Comparison of ENCODE assay signal across 7 cellular contexts in the genomic region with DNA sequence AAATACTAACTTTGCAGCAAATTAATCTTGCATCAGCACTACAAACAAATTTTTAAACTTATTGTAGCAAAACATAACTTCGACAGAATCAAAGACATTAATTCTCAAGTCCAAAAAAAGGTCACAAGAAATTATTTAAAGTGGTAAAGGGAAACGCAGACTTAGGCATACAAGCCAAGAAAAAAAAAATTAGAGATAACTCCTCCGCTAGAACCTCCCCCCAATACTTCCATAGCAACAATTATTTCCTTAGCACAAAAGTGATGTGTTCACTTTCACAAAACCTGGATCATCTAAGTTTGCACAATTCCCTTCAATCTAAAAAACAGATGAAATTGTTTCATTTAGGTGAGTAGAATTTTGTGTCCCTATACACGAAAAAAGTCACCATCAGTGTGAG. TPM values are rescaled to one million over a fixed set of nuclear protein-coding genes. Genes with fewer than 3 reads are reported as not detected.
DNase-seq lines count a peak whose midpoint lies in the region; ATAC-seq and TF ChIP-seq lines count a peak whose summit lies in the region.

No MANE protein-coding gene starts in this region.

- peak overlapping the region; percentile 83 for H3K4me2 ChIP-seq in HCT116 (ENCODE audit: low read length)

- intact Hi-C loops in HCT116 (cut with micrococcal nuclease) = no loop called here
- intact Hi-C loops in activated CD4-positive, alpha-beta memory T cell treated with anti-CD3 and anti-CD28 coated beads for 36 hours (cut with micrococcal nuclease) = loop anchor here (1.0 to 5.0 kb wide), 4 partner anchors 28 to 127 kb away; no protein-coding TSS in a partner anchor

- H2AFZ ChIP-seq in HCT116 (ENCODE audit: low read depth, low read length, poor library complexity, severe bottlenecking) = no peak overlapping the region

- H3K79me2 ChIP-seq in HCT116 (ENCODE audit: insufficient read depth, low read length) = peaks cover 61% of the 10 kb centered on the region

- POLR2A ChIA-PET in HCT116 (lab: Charles Lee) = no interaction called here
- POLR2A ChIA-PET in activated CD4-positive, alpha-beta memory T cell treated with anti-CD3 and anti-CD28 coated beads for 36 hours (lab: Charles Lee) = interaction anchor here (5.8 kb wide), 1 partner anchor 15 kb away, joined by 46 read pairs; no protein-coding TSS in a partner anchor

- peak overlapping the region; percentile 100 for H3K4me3 Mint-ChIP-seq in activated CD4-positive, alpha-beta memory T cell treated with anti-CD3 and anti-CD28 coated beads for 36 hours
- peak overlapping the region; percentile 98 to 100 for H3K4me3 Mint-ChIP-seq in stimulated activated naive B cell treated with anti-CD40 and anti-IgM and Interleukin-4, amounts not matched to agents 10 μg/mL and 1 μg/mL and 100 μg/mL, for 72 hours

- RAD21 ChIA-PET in HCT116 (lab: Charles Lee; ENCODE audit: low non-redundant PET in 1 of 2, low total read pairs in 2 of 2, uncharacterized antibody in 2 of 2, unreplicated experiment in 2 of 2) = no interaction called here

- ATAC-seq in HCT116 (no peak), GM18511 (IDR thresholded peaks at IDR 0.05; ENCODE audit: unreplicated experiment) (no peak)
- ATAC-seq in stimulated activated naive B cell treated with anti-CD40 and anti-IgM and Interleukin-4, amounts not matched to agents 10 μg/mL and 1 μg/mL and 100 μg/mL, for 72 hours (replicated peaks) = no peak

- no peaks in the 10 kb centered on the region for H3K9me3 ChIP-seq in HCT116 (ENCODE audit: control insufficient read depth in 1 of 2, insufficient read depth in 1 of 2, low read depth in 1 of 2, low read length in 2 of 2)
- no peaks in the 10 kb centered on the region for H3K9me3 ChIP-seq in iPS-18a (ENCODE audit: control insufficient read depth, low read depth, low read length)

- H3K27me3 ChIP-seq in HCT116 (ENCODE audit: insufficient read depth, low read length) = no peaks in the 10 kb centered on the region
- H3K27me3 ChIP-seq in iPS-18a (ENCODE audit: control insufficient read depth, insufficient read depth, low read length) = no peaks in the 10 kb centered on the region

- no peaks in the 10 kb centered on the region for H3K9me2 ChIP-seq in HCT116 (ENCODE audit: insufficient read depth)

- H4K20me1 ChIP-seq in HCT116 (ENCODE audit: insufficient read depth) = peaks cover 9% of the 10 kb centered on the region; the same call in 1 of the 2 replicates

- H3K4me1 ChIP-seq in HCT116 (ENCODE audit: control insufficient read depth in 1 of 2, insufficient read depth in 2 of 2, low read length in 2 of 2) = peaks cover 22 to 35% of the 10 kb centered on the region in 2 experiments
- H3K4me1 ChIP-seq in iPS-18a (ENCODE audit: control insufficient read depth, low read depth, low read length) = no peaks in the 10 kb centered on the region

- H3K4me3 ChIP-seq in HCT116 (replicated peaks in 1 of 2; ENCODE audit: low read depth in 1 of 2, low read length in 2 of 2) (peak overlapping the region; percentile 80 to 85), iPS-18a (ENCODE audit: low read length) (peak overlapping the region; percentile 84)

- H3K4me1 Mint-ChIP-seq in activated CD4-positive, alpha-beta memory T cell treated with anti-CD3 and anti-CD28 coated beads for 36 hours (ENCODE audit: low read depth) = peaks cover 23% of the 10 kb centered on the region
- peaks cover 7 to 28% of the 10 kb centered on the region in 2 donors for H3K4me1 Mint-ChIP-seq in stimulated activated naive B cell treated with anti-CD40 and anti-IgM and Interleukin-4, amounts not matched to agents 10 μg/mL and 1 μg/mL and 100 μg/mL, for 72 hours

- no peak for TF ChIP-seq RAD21 in HCT116 (IDR thresholded peaks at IDR 0.05; ENCODE audit: low read depth)

- no peaks in the 10 kb centered on the region for H3K27me3 Mint-ChIP-seq in activated CD4-positive, alpha-beta memory T cell treated with anti-CD3 and anti-CD28 coated beads for 36 hours
- H3K27me3 Mint-ChIP-seq in stimulated activated naive B cell treated with anti-CD40 and anti-IgM and Interleukin-4, amounts not matched to agents 10 μg/mL and 1 μg/mL and 100 μg/mL, for 72 hours = no peaks in the 10 kb centered on the region

- TF ChIP-seq POLR2A in HCT116 (IDR thresholded peaks at IDR 0.05; ENCODE audit: borderline replicate concordance, extremely low read depth, insufficient read depth, insufficient read length) = no peak

- H3K36me3 ChIP-seq in HCT116 (ENCODE audit: control insufficient read depth in 1 of 2, insufficient read depth in 2 of 2, low read length in 2 of 2) (peaks cover 0 to 15% of the 10 kb centered on the region in 2 experiments; a peak in 2 of 4 replicates), iPS-18a (ENCODE audit: control insufficient read depth, low read depth, low read length) (peaks cover 3% of the 10 kb centered on the region)

- DNase-seq in HCT116 (ENCODE audit: low read depth, low spot score) (no peak), kidney tubule cell (ENCODE audit: low spot score) (no peak), KG1 (lab: John Stamatoyannopoulos, UW) (no peak)
- DNase-seq in activated CD4-positive, alpha-beta memory T cell treated with anti-CD3 and anti-CD28 coated beads for 36 hours = no peak
- DNase-seq in stimulated activated naive B cell treated with anti-CD40 and anti-IgM and Interleukin-4, amounts not matched to agents 10 μg/mL and 1 μg/mL and 100 μg/mL, for 72 hours = no peak

- H3K27ac ChIP-seq in HCT116 (ENCODE audit: low read depth, low read length) = no peak overlapping the region; the same call in 1 of the 2 replicates
- H3K27ac ChIP-seq in iPS-18a (ENCODE audit: low read length) = no peak overlapping the region

- H3K9ac ChIP-seq in HCT116 (ENCODE audit: low read length) = peak overlapping the region; percentile 95
- peak overlapping the region; percentile 96 for H3K9ac ChIP-seq in iPS-18a (ENCODE audit: low read length)

- CTCF ChIA-PET in HCT116 (lab: Charles Lee) = no interaction called here
- CTCF ChIA-PET in activated CD4-positive, alpha-beta memory T cell treated with anti-CD3 and anti-CD28 coated beads for 36 hours (lab: Charles Lee) = interaction anchor here (1.1 to 2.7 kb wide), 3 partner anchors 53 to 86 kb away, joined by 3 to 15 read pairs (median 4); a partner anchor contains a TSS

- H3K9me3 Mint-ChIP-seq in activated CD4-positive, alpha-beta memory T cell treated with anti-CD3 and anti-CD28 coated beads for 36 hours = no peaks in the 10 kb centered on the region
- no peaks in the 10 kb centered on the region for H3K9me3 Mint-ChIP-seq in stimulated activated naive B cell treated with anti-CD40 and anti-IgM and Interleukin-4, amounts not matched to agents 10 μg/mL and 1 μg/mL and 100 μg/mL, for 72 hours

- no TSS peak for BruUV-seq in HCT116 (replicated peaks; lab: Mats Ljungman, UMichigan)

- no peak for TF ChIP-seq CTCF in HCT116 (IDR thresholded peaks at IDR 0.05 in 2 of 3, conservative IDR thresholded peaks at IDR 0.05 in 1 of 3; ENCODE audit: borderline replicate concordance in 1 of 3, insufficient read depth in 1 of 3, low read depth in 2 of 3, low read length in 2 of 3)

- peak overlapping the region; percentile 95 for H3K27ac Mint-ChIP-seq in activated CD4-positive, alpha-beta memory T cell treated with anti-CD3 and anti-CD28 coated beads for 36 hours
- peak overlapping the region; percentile 7 for H3K27ac Mint-ChIP-seq in stimulated activated naive B cell treated with anti-CD40 and anti-IgM and Interleukin-4, amounts not matched to agents 10 μg/mL and 1 μg/mL and 100 μg/mL, for 72 hours

- H3K36me3 Mint-ChIP-seq in activated CD4-positive, alpha-beta memory T cell treated with anti-CD3 and anti-CD28 coated beads for 36 hours = peaks cover 14% of the 10 kb centered on the region
- peaks cover 6 to 10% of the 10 kb centered on the region in 2 donors for H3K36me3 Mint-ChIP-seq in stimulated activated naive B cell treated with anti-CD40 and anti-IgM and Interleukin-4, amounts not matched to agents 10 μg/mL and 1 μg/mL and 100 μg/mL, for 72 hours

TF ChIP-seq in HCT116, 20 proteins besides CTCF, POLR2A, EP300 and RAD21 (continues in another document):
- TF ChIP-seq, protein P1, sequence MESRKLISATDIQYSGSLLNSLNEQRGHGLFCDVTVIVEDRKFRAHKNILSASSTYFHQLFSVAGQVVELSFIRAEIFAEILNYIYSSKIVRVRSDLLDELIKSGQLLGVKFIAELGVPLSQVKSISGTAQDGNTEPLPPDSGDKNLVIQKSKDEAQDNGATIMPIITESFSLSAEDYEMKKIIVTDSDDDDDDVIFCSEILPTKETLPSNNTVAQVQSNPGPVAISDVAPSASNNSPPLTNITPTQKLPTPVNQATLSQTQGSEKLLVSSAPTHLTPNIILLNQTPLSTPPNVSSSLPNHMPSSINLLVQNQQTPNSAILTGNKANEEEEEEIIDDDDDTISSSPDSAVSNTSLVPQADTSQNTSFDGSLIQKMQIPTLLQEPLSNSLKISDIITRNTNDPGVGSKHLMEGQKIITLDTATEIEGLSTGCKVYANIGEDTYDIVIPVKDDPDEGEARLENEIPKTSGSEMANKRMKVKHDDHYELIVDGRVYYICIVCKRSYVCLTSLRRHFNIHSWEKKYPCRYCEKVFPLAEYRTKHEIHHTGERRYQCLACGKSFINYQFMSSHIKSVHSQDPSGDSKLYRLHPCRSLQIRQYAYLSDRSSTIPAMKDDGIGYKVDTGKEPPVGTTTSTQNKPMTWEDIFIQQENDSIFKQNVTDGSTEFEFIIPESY (IDR thresholded peaks at IDR 0.05; ENCODE audit: extremely low read depth, insufficient replicate concordance, low read length) = no peak
- TF ChIP-seq JUND (IDR thresholded peaks at IDR 0.05) (no peak), SIN3A (IDR thresholded peaks at IDR 0.05; ENCODE audit: low read depth) (no peak)
- TF ChIP-seq, protein P2, sequence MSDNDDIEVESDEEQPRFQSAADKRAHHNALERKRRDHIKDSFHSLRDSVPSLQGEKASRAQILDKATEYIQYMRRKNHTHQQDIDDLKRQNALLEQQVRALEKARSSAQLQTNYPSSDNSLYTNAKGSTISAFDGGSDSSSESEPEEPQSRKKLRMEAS (IDR thresholded peaks at IDR 0.05) = no peak

RNA-seq across cellular contexts. Expression of a gene that starts 1.1 kb away (rescaled TPM):
- 79.8 TPM for total RNA-seq in HCT116 (2021; ENCODE audit: unreplicated experiment)
- 40.1 and 40.9 TPM in 2 replicates for polyA plus RNA-seq in HCT116 (2012)
- total RNA-seq in activated CD4-positive, alpha-beta memory T cell treated with anti-CD3 and anti-CD28 coated beads for 36 hours = 10 to 100 TPM; 62.4 to 63.7 TPM
